ENCODE assay signal across 1 cellular context in the genomic region with DNA sequence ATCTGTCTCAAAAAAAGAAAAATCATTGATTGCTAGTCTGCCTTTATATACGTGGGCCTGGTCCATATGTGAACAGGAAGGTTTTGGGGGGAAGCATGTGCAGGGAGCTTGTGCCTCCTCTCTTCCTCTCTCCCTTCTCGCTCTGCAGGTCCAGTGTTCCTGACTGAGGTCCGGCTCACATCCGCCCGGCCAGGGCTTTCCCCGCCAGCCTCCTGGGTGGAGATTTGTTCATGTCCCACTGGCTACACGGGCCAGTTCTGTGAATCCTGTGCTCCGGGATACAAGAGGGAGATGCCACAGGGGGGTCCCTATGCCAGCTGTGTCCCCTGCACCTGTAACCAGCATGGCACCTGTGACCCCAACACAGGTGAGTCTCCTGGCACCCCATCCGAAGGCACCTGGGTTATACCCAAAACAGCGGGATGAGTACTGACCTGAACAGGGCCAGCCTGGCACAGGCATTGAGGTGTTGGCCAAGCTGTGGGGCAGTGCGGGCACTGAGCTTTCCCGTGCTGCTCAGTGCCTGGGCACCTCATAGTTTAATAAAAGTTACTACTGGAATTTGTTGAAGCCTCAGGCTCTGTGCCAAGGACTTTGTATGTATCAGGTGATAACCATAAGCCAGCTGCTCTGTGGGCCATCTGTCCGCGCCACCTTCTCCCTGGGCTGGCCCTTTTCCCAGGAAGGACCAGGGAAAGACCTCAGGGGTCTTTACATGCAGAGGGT.
TF ChIP-seq lines count a peak whose summit lies in the region.

No MANE protein-coding gene starts in this region.

TF ChIP-seq in SK-N-SH, 30 proteins besides CTCF, POLR2A, EP300 and RAD21 (continued from another document):
- TF ChIP-seq, protein P1, sequence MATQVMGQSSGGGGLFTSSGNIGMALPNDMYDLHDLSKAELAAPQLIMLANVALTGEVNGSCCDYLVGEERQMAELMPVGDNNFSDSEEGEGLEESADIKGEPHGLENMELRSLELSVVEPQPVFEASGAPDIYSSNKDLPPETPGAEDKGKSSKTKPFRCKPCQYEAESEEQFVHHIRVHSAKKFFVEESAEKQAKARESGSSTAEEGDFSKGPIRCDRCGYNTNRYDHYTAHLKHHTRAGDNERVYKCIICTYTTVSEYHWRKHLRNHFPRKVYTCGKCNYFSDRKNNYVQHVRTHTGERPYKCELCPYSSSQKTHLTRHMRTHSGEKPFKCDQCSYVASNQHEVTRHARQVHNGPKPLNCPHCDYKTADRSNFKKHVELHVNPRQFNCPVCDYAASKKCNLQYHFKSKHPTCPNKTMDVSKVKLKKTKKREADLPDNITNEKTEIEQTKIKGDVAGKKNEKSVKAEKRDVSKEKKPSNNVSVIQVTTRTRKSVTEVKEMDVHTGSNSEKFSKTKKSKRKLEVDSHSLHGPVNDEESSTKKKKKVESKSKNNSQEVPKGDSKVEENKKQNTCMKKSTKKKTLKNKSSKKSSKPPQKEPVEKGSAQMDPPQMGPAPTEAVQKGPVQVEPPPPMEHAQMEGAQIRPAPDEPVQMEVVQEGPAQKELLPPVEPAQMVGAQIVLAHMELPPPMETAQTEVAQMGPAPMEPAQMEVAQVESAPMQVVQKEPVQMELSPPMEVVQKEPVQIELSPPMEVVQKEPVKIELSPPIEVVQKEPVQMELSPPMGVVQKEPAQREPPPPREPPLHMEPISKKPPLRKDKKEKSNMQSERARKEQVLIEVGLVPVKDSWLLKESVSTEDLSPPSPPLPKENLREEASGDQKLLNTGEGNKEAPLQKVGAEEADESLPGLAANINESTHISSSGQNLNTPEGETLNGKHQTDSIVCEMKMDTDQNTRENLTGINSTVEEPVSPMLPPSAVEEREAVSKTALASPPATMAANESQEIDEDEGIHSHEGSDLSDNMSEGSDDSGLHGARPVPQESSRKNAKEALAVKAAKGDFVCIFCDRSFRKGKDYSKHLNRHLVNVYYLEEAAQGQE (IDR thresholded peaks at IDR 0.05; ENCODE audit: low read depth, low read length): no peak
- no peak for TF ChIP-seq GATA2 (CRISPR knock-in tag; IDR thresholded peaks at IDR 0.05)
- no peak for TF ChIP-seq NFIC (IDR thresholded peaks at IDR 0.05; ENCODE audit: borderline replicate concordance)
- no peak for TF ChIP-seq RXRA (IDR thresholded peaks at IDR 0.05; ENCODE audit: borderline replicate concordance, low read depth)
- TF ChIP-seq TEAD4 (IDR thresholded peaks at IDR 0.05; ENCODE audit: borderline replicate concordance, insufficient read depth): no peak
- no peak for TF ChIP-seq FOXM1 (IDR thresholded peaks at IDR 0.05; ENCODE audit: low read depth)
- no peak for TF ChIP-seq MEF2A (IDR thresholded peaks at IDR 0.05; ENCODE audit: borderline replicate concordance, low read depth)
- no peak for TF ChIP-seq TCF12 (IDR thresholded peaks at IDR 0.05)
- TF ChIP-seq FOSL2 (IDR thresholded peaks at IDR 0.05; ENCODE audit: borderline replicate concordance, low read depth): no peak
- no peak for TF ChIP-seq FOXJ3 (CRISPR knock-in tag; IDR thresholded peaks at IDR 0.05)
